ENCODE assay signal across 14 cellular contexts in the genomic region with DNA sequence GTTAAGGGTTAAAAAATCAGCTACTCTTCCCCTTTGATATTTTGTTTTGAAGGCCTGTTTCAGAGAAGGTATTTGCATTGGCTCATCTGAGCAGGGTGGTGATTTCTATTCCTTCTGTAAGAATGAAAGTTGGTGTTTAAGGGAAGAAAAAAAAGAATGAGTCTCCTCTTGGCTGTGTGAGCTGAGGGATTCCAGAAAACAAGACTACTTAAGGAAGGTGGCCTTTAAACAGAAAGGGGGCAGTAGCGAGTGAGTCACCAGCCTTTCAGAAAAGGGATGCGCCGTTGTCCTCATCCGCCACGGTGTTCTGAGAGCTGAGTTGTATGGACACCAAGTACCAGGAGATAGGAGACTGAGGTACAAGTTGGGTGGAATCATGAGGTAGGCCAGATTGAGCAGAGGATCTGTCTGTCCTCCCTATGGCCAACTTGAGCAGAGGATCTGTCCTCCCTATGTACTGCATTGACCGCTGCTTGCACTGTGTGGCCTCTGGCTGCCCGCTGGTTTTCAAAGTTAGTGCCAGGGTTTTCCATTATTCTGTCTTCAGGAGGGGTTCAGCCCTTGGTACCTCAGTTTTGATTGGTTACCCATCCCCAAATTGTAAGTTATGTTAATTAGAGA. TPM values are rescaled to one million over a fixed set of nuclear protein-coding genes. Genes with fewer than 3 reads are reported as not detected.
A peak's percentile ranks its signal among the peaks of the same experiment; 100 is the strongest.
DNase-seq lines count a peak whose midpoint lies in the region; ATAC-seq and TF ChIP-seq lines count a peak whose summit lies in the region.
"Had no signal": no experiment of that assay in that cellular context is flagged by ENCODE, and none has a peak within 500 bp of the region (broad histone marks: within the 10 kb centered on the region; RNA-seq: fewer than 3 reads in every experiment).

No MANE protein-coding gene starts in this region.

- H3K27ac ChIP-seq in cardiac muscle cell, result no peak overlapping the region
- peak overlapping the region; percentile 46 to 81 (median 60) for H3K27ac ChIP-seq in tibial nerve
- H3K27ac ChIP-seq: BLaER1, PC-9, tibial artery had no signal

- CTCF ChIA-PET in T-cell (lab: Charles Lee), result no interaction called here

- H3K4me1 ChIP-seq in cardiac muscle cell (ENCODE audit: low read depth) (peaks cover 5% of the 10 kb centered on the region), tibial nerve (peaks cover 0 to 73% (median 11%) of the 10 kb centered on the region in 4 donors)
- H3K4me1 ChIP-seq: BLaER1 had no signal

- H3K27me3 Mint-ChIP-seq in T-cell, result no peaks in the 10 kb centered on the region
- H3K27me3 Mint-ChIP-seq in stimulated activated naive B cell treated with anti-CD40 and anti-IgM and Interleukin-4, amounts not matched to agents 10 μg/mL and 1 μg/mL and 100 μg/mL, for 72 hours, result peaks cover 21% of the 10 kb centered on the region in 2 donors

- no peaks in the 10 kb centered on the region for H3K9me3 Mint-ChIP-seq in T-cell
- no peaks in the 10 kb centered on the region for H3K9me3 Mint-ChIP-seq in stimulated activated naive B cell treated with anti-CD40 and anti-IgM and Interleukin-4, amounts not matched to agents 10 μg/mL and 1 μg/mL and 100 μg/mL, for 72 hours

- WGBS in tibial nerve, 2 donors, result 85 to 87% methylated on average over 7 of the region's 7 CpGs

- peak overlapping the region in 1 of 3 donors; percentile 38 for H3K4me3 Mint-ChIP-seq in T-cell
- no peak overlapping the region for H3K4me3 Mint-ChIP-seq in stimulated activated naive B cell treated with anti-CD40 and anti-IgM and Interleukin-4, amounts not matched to agents 10 μg/mL and 1 μg/mL and 100 μg/mL, for 72 hours

- H3K36me3 Mint-ChIP-seq in T-cell, result peaks cover 48% of the 10 kb centered on the region
- H3K36me3 Mint-ChIP-seq in stimulated activated naive B cell treated with anti-CD40 and anti-IgM and Interleukin-4, amounts not matched to agents 10 μg/mL and 1 μg/mL and 100 μg/mL, for 72 hours, result peaks cover 2 to 10% of the 10 kb centered on the region in 2 donors

- H3K9me3 ChIP-seq in cardiac muscle cell (ENCODE audit: low read depth) (no peaks in the 10 kb centered on the region), tibial nerve (no peaks in the 10 kb centered on the region)
- H3K9me3 ChIP-seq: BLaER1, gastroesophageal sphincter, tibial artery had no signal

- peak overlapping the region; percentile 85 to 96 for H3K27ac Mint-ChIP-seq in T-cell
- no peak overlapping the region for H3K27ac Mint-ChIP-seq in stimulated activated naive B cell treated with anti-CD40 and anti-IgM and Interleukin-4, amounts not matched to agents 10 μg/mL and 1 μg/mL and 100 μg/mL, for 72 hours

- H3K27me3 ChIP-seq in cardiac muscle cell (no peaks in the 10 kb centered on the region), tibial nerve (no peaks in the 10 kb centered on the region)
- H3K27me3 ChIP-seq: BLaER1, gastroesophageal sphincter, tibial artery had no signal

- TF ChIP-seq EP300 in tibial nerve (IDR thresholded peaks at IDR 0.05), result no peak

- POLR2A ChIA-PET in T-cell (lab: Charles Lee), result no interaction called here

- intact Hi-C loops in Right ventricle myocardium superior (cut with DNase I), result no loop called here
- intact Hi-C loops in posterior vena cava (cut with DNase I), result no loop called here

- H3K4me3 ChIP-seq in cardiac muscle cell, result no peak overlapping the region
- no peak overlapping the region for H3K4me3 ChIP-seq in tibial nerve
- H3K4me3 ChIP-seq: BLaER1, gastroesophageal sphincter, PC-9, tibial artery had no signal

- ATAC-seq in Right ventricle myocardium superior (ENCODE audit: poor library complexity) (no peak), T-cell (replicated peaks in 1 of 4) (peak in 1 of 4 experiments; percentile 26)
- ATAC-seq in stimulated activated naive B cell treated with anti-CD40 and anti-IgM and Interleukin-4, amounts not matched to agents 10 μg/mL and 1 μg/mL and 100 μg/mL, for 72 hours (replicated peaks), result no peak
- ATAC-seq: gastroesophageal sphincter had no signal

- TF ChIP-seq CTCF in cardiac muscle cell (IDR thresholded peaks at IDR 0.05; ENCODE audit: low read depth, low read length), result peak; percentile 10
- TF ChIP-seq CTCF in tibial nerve (IDR thresholded peaks at IDR 0.05), result no peak

- H3K4me1 Mint-ChIP-seq in T-cell, result peaks cover 90 to 94% (median 92%) of the 10 kb centered on the region in 3 donors
- no peaks in the 10 kb centered on the region for H3K4me1 Mint-ChIP-seq in stimulated activated naive B cell treated with anti-CD40 and anti-IgM and Interleukin-4, amounts not matched to agents 10 μg/mL and 1 μg/mL and 100 μg/mL, for 72 hours

- H3K36me3 ChIP-seq in cardiac muscle cell (no peaks in the 10 kb centered on the region), tibial nerve (no peaks in the 10 kb centered on the region)
- H3K36me3 ChIP-seq: gastroesophageal sphincter, tibial artery had no signal

- no peak for TF ChIP-seq POLR2A in erythroblast (IDR thresholded peaks at IDR 0.05; ENCODE audit: low read length)
- no peak for TF ChIP-seq POLR2A in tibial nerve (IDR thresholded peaks at IDR 0.05)

- DNase-seq in cardiac muscle cell (ENCODE audit: low read depth in 1 of 2, low spot score in 1 of 2) (no peak), Right ventricle myocardium superior (no peak), T-cell (peak in 1 of 34 experiments; percentile 12), erythroblast (lab: John Stamatoyannopoulos, UW) (peak; percentile 16 to 25), tibial nerve (ENCODE audit: low spot score in 2 of 2) (no peak), posterior vena cava (ENCODE audit: low spot score) (no peak), NCI-H1092 treated with DMSO at 0.1 percent for 48 hours (lab: John Stamatoyannopoulos, UW) (no peak)
- no peak for DNase-seq in stimulated activated naive B cell treated with anti-CD40 and anti-IgM and Interleukin-4, amounts not matched to agents 10 μg/mL and 1 μg/mL and 100 μg/mL, for 72 hours
- DNase-seq: cortex of kidney, NCI-H2081 treated with DMSO at 0.1 percent for 48 hours, PC-9, tibial artery had no signal

RNA-seq across cellular contexts. Expression of gene PRKCA, which starts 8.2 kb away (rescaled TPM):
- total RNA-seq in cardiac muscle cell, result 10.3 and 11.4 TPM in 2 replicates
- polyA plus RNA-seq in cardiac muscle cell, result 2.4 and 3.1 TPM in 2 replicates
- 5.4 TPM for total RNA-seq in Right ventricle myocardium superior
- 100 to 1,000 TPM in 2 of 5 donors, 10 to 100 TPM in 3; 75.9 to 128 (median 82.0) TPM for total RNA-seq in T-cell
- 10 to 100 TPM; 55.8 to 90.7 (median 66.7) TPM for total RNA-seq in tibial nerve
- 10 to 100 TPM; 10.9 to 12.4 TPM for total RNA-seq in posterior vena cava

Comparison
In these comparisons a context has a peak if more than half of its experiments do, and no peak if none do; other contexts are left out.
1. DNase-seq: peak in erythroblast (2 of 2); none in cardiac muscle cell (0 of 2), Right ventricle myocardium superior (single experiment), tibial nerve (0 of 2), posterior vena cava (single experiment), stimulated activated naive B cell treated with anti-CD40 and anti-IgM and Interleukin-4, amounts not matched to agents 10 μg/mL and 1 μg/mL and 100 μg/mL, for 72 hours (single experiment) and NCI-H1092 treated with DMSO at 0.1 percent for 48 hours (single experiment).